ENCODE assay signal across 6 cellular contexts in the genomic region with DNA sequence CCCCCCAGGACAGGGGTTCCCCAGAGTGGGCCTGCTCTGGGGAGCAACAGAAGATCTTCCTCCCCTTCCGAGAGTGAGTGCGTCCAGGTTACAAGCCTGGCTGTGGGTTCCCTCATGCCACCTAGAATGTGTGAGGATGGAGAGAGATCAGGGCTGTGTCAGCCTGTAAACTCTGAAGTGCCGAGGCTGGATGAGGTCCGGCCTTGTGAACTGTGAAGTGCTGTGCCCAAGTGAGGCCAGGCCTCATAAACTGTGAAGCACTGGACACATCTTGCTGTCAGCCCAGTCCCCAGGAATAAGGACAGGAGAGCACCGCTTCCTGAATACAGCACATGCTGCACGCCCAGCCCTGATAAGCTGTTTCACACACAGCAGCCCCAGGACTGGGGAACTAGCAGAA. TPM values are rescaled to one million over a fixed set of nuclear protein-coding genes. Genes with fewer than 3 reads are reported as not detected.
"Had no signal": no experiment of that assay in that cellular context is flagged by ENCODE, and none has a peak within 500 bp of the region (broad histone marks: within the 10 kb centered on the region; RNA-seq: fewer than 3 reads in every experiment).

No MANE protein-coding gene starts in this region.

- H3K4me3 ChIP-seq: GM23338, HAP-1 had no signal

- H2AFZ ChIP-seq: GM23338 had no signal

- DNase-seq: HFFc6, KBM-7 had no signal

- H3K4me2 ChIP-seq: GM23338 had no signal

- H3K9me3 Mint-ChIP-seq: GM23338, HFFc6, IgD-negative memory B cell had no signal

- ATAC-seq: GM23338, HCT116 had no signal

- H3K4me3 Mint-ChIP-seq: GM23338, HFFc6, IgD-negative memory B cell had no signal

- H3K27ac Mint-ChIP-seq: GM23338, HFFc6, IgD-negative memory B cell had no signal

- H3K9me3 ChIP-seq: HAP-1 had no signal

- H3K4me1 Mint-ChIP-seq: GM23338 had no signal

- H3K36me3 Mint-ChIP-seq: IgD-negative memory B cell had no signal

RNA-seq across cellular contexts. Expression of a gene that starts 7.6 kb away (rescaled TPM):
- total RNA-seq: HFFc6 had no signal
- polyA plus RNA-seq: IgD-negative memory B cell had no signal
